Comparison of ENCODE assay signal across 1 cellular context in the genomic region with DNA sequence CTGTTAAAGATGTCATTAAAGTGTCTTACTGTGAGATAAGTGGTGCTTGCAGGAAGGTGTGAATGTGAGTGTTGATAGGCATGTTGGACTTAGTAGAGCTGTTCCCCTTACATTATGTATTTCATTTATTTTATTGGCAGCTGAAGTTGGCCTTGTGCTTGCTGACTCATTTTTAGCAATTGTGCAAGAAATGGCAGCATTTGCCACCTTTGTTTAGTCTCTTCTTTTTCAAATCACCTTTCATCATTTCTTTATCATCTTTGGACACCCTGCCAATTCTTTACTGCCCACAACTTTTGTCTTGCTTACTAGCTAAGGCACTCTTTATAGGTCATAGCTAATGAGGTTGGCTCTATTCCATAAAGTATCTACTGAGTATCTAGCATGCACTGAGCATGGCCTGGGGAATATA.
TF ChIP-seq lines count a peak whose summit lies in the region.

No MANE protein-coding gene starts in this region.

TF ChIP-seq in HEK293, 187 proteins besides CTCF, POLR2A, EP300 and RAD21 (continued from another document):
- TF ChIP-seq, protein P1, sequence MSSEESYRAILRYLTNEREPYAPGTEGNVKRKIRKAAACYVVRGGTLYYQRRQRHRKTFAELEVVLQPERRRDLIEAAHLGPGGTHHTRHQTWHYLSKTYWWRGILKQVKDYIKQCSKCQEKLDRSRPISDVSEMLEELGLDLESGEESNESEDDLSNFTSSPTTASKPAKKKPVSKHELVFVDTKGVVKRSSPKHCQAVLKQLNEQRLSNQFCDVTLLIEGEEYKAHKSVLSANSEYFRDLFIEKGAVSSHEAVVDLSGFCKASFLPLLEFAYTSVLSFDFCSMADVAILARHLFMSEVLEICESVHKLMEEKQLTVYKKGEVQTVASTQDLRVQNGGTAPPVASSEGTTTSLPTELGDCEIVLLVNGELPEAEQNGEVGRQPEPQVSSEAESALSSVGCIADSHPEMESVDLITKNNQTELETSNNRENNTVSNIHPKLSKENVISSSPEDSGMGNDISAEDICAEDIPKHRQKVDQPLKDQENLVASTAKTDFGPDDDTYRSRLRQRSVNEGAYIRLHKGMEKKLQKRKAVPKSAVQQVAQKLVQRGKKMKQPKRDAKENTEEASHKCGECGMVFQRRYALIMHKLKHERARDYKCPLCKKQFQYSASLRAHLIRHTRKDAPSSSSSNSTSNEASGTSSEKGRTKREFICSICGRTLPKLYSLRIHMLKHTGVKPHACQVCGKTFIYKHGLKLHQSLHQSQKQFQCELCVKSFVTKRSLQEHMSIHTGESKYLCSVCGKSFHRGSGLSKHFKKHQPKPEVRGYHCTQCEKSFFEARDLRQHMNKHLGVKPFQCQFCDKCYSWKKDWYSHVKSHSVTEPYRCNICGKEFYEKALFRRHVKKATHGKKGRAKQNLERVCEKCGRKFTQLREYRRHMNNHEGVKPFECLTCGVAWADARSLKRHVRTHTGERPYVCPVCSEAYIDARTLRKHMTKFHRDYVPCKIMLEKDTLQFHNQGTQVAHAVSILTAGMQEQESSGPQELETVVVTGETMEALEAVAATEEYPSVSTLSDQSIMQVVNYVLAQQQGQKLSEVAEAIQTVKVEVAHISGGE (tag by site-specific recombination; conservative IDR thresholded peaks at IDR 0.05; ENCODE audit: low read depth): no peak
- TF ChIP-seq ZNF19 (tag by site-specific recombination; IDR thresholded peaks at IDR 0.05; ENCODE audit: low read depth) (no peak), ZNF555 (tag by site-specific recombination; conservative IDR thresholded peaks at IDR 0.05) (no peak), SCRT1 (tag by site-specific recombination; IDR thresholded peaks at IDR 0.05; ENCODE audit: borderline replicate concordance) (no peak), WT1 (tag by site-specific recombination; IDR thresholded peaks at IDR 0.05) (no peak), ZNF501 (tag by site-specific recombination; IDR thresholded peaks at IDR 0.05) (no peak), MYNN (tag by site-specific recombination; IDR thresholded peaks at IDR 0.05; ENCODE audit: borderline replicate concordance) (no peak), ZNF830 (tag by site-specific recombination; IDR thresholded peaks at IDR 0.05; ENCODE audit: low read depth) (no peak), ZNF707 (tag by site-specific recombination; IDR thresholded peaks at IDR 0.05) (no peak), ZNF473 (tag by site-specific recombination; IDR thresholded peaks at IDR 0.05) (no peak), HOXD13 (CRISPR knock-in tag; IDR thresholded peaks at IDR 0.05; ENCODE audit: borderline replicate concordance) (0 out of 2 replicates have a peak, but pooled peaks have one; percentile 55), OSR2 (tag by site-specific recombination; IDR thresholded peaks at IDR 0.05) (peak; percentile 80), FEZF1 (tag by site-specific recombination; IDR thresholded peaks at IDR 0.05) (peak; percentile 81), YY2 (tag by site-specific recombination; IDR thresholded peaks at IDR 0.05) (0 out of 2 replicates have a peak, but pooled peaks have one; percentile 18), KLF8 (tag by site-specific recombination; IDR thresholded peaks at IDR 0.05) (0 out of 2 replicates have a peak, but pooled peaks have one; percentile 22), ZBTB7A (tag by site-specific recombination; IDR thresholded peaks at IDR 0.05; ENCODE audit: low read depth) (no peak), SP7 (tag by site-specific recombination; IDR thresholded peaks at IDR 0.05) (peak; percentile 78), BCL11B (tag by site-specific recombination; IDR thresholded peaks at IDR 0.05; ENCODE audit: low read depth) (no peak)
- TF ChIP-seq, protein P2, sequence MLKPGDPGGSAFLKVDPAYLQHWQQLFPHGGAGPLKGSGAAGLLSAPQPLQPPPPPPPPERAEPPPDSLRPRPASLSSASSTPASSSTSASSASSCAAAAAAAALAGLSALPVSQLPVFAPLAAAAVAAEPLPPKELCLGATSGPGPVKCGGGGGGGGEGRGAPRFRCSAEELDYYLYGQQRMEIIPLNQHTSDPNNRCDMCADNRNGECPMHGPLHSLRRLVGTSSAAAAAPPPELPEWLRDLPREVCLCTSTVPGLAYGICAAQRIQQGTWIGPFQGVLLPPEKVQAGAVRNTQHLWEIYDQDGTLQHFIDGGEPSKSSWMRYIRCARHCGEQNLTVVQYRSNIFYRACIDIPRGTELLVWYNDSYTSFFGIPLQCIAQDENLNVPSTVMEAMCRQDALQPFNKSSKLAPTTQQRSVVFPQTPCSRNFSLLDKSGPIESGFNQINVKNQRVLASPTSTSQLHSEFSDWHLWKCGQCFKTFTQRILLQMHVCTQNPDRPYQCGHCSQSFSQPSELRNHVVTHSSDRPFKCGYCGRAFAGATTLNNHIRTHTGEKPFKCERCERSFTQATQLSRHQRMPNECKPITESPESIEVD (tag by site-specific recombination; IDR thresholded peaks at IDR 0.05): peak; percentile 56; the same call in 1 of the 2 replicates
- TF ChIP-seq, protein P3, sequence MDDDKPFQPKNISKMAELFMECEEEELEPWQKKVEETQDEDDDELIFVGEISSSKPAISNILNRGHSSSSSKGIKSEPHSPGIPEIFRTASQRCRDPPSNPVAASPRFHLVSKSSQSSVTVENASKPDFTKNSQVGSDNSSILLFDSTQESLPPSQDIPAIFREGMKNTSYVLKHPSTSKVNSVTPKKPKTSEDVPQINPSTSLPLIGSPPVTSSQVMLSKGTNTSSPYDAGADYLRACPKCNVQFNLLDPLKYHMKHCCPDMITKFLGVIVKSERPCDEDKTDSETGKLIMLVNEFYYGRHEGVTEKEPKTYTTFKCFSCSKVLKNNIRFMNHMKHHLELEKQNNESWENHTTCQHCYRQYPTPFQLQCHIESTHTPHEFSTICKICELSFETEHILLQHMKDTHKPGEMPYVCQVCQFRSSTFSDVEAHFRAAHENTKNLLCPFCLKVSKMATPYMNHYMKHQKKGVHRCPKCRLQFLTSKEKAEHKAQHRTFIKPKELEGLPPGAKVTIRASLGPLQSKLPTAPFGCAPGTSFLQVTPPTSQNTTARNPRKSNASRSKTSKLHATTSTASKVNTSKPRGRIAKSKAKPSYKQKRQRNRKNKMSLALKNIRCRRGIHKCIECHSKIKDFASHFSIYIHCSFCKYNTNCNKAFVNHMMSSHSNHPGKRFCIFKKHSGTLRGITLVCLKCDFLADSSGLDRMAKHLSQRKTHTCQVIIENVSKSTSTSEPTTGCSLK (tag by site-specific recombination; IDR thresholded peaks at IDR 0.05): no peak
- TF ChIP-seq, protein P4, sequence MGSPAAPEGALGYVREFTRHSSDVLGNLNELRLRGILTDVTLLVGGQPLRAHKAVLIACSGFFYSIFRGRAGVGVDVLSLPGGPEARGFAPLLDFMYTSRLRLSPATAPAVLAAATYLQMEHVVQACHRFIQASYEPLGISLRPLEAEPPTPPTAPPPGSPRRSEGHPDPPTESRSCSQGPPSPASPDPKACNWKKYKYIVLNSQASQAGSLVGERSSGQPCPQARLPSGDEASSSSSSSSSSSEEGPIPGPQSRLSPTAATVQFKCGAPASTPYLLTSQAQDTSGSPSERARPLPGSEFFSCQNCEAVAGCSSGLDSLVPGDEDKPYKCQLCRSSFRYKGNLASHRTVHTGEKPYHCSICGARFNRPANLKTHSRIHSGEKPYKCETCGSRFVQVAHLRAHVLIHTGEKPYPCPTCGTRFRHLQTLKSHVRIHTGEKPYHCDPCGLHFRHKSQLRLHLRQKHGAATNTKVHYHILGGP (tag by site-specific recombination; IDR thresholded peaks at IDR 0.05): peak; percentile 49; the same call in 1 of the 2 replicates
- TF ChIP-seq, protein P5, sequence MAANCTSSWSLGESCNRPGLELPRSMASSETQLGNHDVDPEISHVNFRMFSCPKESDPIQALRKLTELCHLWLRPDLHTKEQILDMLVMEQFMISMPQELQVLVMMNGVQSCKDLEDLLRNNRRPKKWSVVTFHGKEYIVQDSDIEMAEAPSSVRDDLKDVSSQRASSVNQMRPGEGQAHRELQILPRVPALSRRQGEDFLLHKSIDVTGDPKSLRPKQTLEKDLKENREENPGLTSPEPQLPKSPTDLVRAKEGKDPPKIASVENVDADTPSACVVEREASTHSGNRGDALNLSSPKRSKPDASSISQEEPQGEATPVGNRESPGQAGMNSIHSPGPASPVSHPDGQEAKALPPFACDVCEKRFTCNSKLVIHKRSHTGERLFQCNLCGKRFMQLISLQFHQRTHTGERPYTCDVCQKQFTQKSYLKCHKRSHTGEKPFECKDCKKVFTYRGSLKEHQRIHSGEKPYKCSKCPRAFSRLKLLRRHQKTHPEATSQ (tag by site-specific recombination; IDR thresholded peaks at IDR 0.05): no peak
- TF ChIP-seq, protein P6, sequence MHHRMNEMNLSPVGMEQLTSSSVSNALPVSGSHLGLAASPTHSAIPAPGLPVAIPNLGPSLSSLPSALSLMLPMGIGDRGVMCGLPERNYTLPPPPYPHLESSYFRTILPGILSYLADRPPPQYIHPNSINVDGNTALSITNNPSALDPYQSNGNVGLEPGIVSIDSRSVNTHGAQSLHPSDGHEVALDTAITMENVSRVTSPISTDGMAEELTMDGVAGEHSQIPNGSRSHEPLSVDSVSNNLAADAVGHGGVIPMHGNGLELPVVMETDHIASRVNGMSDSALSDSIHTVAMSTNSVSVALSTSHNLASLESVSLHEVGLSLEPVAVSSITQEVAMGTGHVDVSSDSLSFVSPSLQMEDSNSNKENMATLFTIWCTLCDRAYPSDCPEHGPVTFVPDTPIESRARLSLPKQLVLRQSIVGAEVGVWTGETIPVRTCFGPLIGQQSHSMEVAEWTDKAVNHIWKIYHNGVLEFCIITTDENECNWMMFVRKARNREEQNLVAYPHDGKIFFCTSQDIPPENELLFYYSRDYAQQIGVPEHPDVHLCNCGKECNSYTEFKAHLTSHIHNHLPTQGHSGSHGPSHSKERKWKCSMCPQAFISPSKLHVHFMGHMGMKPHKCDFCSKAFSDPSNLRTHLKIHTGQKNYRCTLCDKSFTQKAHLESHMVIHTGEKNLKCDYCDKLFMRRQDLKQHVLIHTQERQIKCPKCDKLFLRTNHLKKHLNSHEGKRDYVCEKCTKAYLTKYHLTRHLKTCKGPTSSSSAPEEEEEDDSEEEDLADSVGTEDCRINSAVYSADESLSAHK (tag by site-specific recombination; IDR thresholded peaks at IDR 0.05): peak; percentile 62; the same call in 1 of the 2 replicates
- TF ChIP-seq, protein P7, sequence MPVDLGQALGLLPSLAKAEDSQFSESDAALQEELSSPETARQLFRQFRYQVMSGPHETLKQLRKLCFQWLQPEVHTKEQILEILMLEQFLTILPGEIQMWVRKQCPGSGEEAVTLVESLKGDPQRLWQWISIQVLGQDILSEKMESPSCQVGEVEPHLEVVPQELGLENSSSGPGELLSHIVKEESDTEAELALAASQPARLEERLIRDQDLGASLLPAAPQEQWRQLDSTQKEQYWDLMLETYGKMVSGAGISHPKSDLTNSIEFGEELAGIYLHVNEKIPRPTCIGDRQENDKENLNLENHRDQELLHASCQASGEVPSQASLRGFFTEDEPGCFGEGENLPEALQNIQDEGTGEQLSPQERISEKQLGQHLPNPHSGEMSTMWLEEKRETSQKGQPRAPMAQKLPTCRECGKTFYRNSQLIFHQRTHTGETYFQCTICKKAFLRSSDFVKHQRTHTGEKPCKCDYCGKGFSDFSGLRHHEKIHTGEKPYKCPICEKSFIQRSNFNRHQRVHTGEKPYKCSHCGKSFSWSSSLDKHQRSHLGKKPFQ (tag by site-specific recombination; IDR thresholded peaks at IDR 0.05): peak; percentile 71; the same call in 1 of the 2 replicates
